In the genomic region with DNA sequence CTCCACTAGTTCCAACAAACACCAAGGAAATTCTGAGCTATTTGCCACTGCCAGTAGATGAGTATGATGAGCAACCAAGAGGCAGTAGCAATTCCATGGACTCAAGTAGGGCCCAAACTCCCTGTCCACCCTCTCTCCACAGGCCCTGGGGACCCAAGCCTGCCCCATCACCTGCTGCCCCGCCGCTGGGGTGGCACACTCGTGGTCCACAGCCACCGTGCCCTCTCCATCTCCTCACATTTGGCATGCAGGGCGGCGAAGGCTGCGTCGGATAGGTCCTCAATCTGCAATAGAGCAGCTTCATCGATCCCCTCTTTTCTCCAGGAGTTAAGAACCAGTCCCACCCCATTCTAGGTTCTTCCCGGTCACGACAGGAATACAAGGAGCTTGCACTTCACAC, we compare ENCODE assay signal across 25 cellular contexts. TPM values are rescaled to one million over a fixed set of nuclear protein-coding genes. Genes with fewer than 3 reads are reported as not detected.
"Had no signal": no experiment of that assay in that cellular context is flagged by ENCODE, and none has a peak within 500 bp of the region (broad histone marks: within the 10 kb centered on the region; RNA-seq: fewer than 3 reads in every experiment).

No MANE protein-coding gene starts in this region.

- H2AFZ ChIP-seq: parathyroid adenoma had no signal

- H3K27me3 ChIP-seq: brain microvascular endothelial cell, colonic mucosa, heart left ventricle, neutrophil, right lobe of liver, suprapubic skin, upper lobe of left lung had no signal

- H3K9ac ChIP-seq: parathyroid adenoma had no signal

- H3K4me3 Mint-ChIP-seq: activated T-helper 1 cell treated with anti-CD3 and anti-CD28 coated beads, Interleukin-12 subunit alpha, Interleukin-12 subunit beta, Interleukin-2, Interleukin-4 antibody, amounts not matched to agents 30 ng/mL and 10 ng/mL and 1 ng/mL, durations not matched to agents 14 hours and 24 hours and 36 hours; stimulated activated naive CD8-positive, alpha-beta T cell treated with anti-CD3 and anti-CD28 coated beads, Interleukin-15, Interleukin-2, amounts not matched to agents 100 ng/mL and 50 ng/mL, for 24 hours; T-helper 2 cell treated with Interferon-gamma antibody and Interleukin-4, amounts not matched to agents 5 μg/mL and 100 μg/mL, for 36 hours; WTC11 had no signal

- H3K27ac Mint-ChIP-seq: T-helper 2 cell treated with Interferon-gamma antibody and Interleukin-4, amounts not matched to agents 5 μg/mL and 100 μg/mL, for 36 hours; WTC11 had no signal

- H3K4me3 ChIP-seq: colonic mucosa, heart left ventricle, lung, right lobe of liver, smooth muscle cell, suprapubic skin, upper lobe of left lung had no signal

- H3K27ac ChIP-seq: brain microvascular endothelial cell, colonic mucosa, heart left ventricle, neutrophil, parathyroid adenoma, right lobe of liver, suprapubic skin, upper lobe of left lung had no signal

- H3K27me3 Mint-ChIP-seq: stimulated activated naive CD8-positive, alpha-beta T cell treated with anti-CD3 and anti-CD28 coated beads, Interleukin-15, Interleukin-2, amounts not matched to agents 100 ng/mL and 50 ng/mL, for 24 hours had no signal

- H3K9me3 Mint-ChIP-seq: activated T-helper 1 cell treated with anti-CD3 and anti-CD28 coated beads, Interleukin-12 subunit alpha, Interleukin-12 subunit beta, Interleukin-2, Interleukin-4 antibody, amounts not matched to agents 30 ng/mL and 10 ng/mL and 1 ng/mL, durations not matched to agents 14 hours and 24 hours and 36 hours; stimulated activated naive CD8-positive, alpha-beta T cell treated with anti-CD3 and anti-CD28 coated beads, Interleukin-15, Interleukin-2, amounts not matched to agents 100 ng/mL and 50 ng/mL, for 24 hours; T-helper 2 cell treated with Interferon-gamma antibody and Interleukin-4, amounts not matched to agents 5 μg/mL and 100 μg/mL, for 36 hours; WTC11 had no signal

- H3K4me2 ChIP-seq: smooth muscle cell had no signal

- ATAC-seq: heart left ventricle, left lobe of liver, WTC11 had no signal

- DNase-seq: activated CD4-positive, alpha-beta T cell treated with anti-CD3 and anti-CD28 coated beads for 48 hours; anterior cingulate cortex; brain microvascular endothelial cell; central memory CD4-positive, alpha-beta T cell; colonic mucosa; heart left ventricle; kidney; midbrain; right lobe of liver; stimulated activated CD4-positive, alpha-beta T cell treated with anti-CD3 and anti-CD28 coated beads, Interleukin-4, amount 100 ng/mL, for 4 hours; SW 1271; upper lobe of left lung had no signal

- H3K79me2 ChIP-seq: parathyroid adenoma had no signal

- H3K9me3 ChIP-seq: colonic mucosa, heart left ventricle, neutrophil, right lobe of liver, suprapubic skin, upper lobe of left lung had no signal

RNA-seq across cellular contexts. Expression of a gene that starts 33.9 kb away (rescaled TPM):
- total RNA-seq: activated CD8-positive, alpha-beta memory T cell treated with anti-CD3 and anti-CD28 coated beads for 36 hours; activated T-helper 1 cell treated with anti-CD3 and anti-CD28 coated beads, Interleukin-12 subunit alpha, Interleukin-12 subunit beta, Interleukin-2, Interleukin-4 antibody, amounts not matched to agents 30 ng/mL and 10 ng/mL and 1 ng/mL, durations not matched to agents 14 hours and 24 hours and 36 hours; colonic mucosa; kidney; left lobe of liver; lung; myocyte; right lobe of liver; smooth muscle cell; suprapubic skin; upper lobe of left lung; WTC11 had no signal
- polyA plus RNA-seq: esophagus, lung, smooth muscle cell had no signal
